In genomic region chr9:97889941-97890557, GRCh38 we compare ENCODE assay signal across 8 cellular contexts.
A peak's percentile ranks its signal among the peaks of the same experiment; 100 is the strongest.
DNase-seq lines count a peak whose midpoint lies in the region; ATAC-seq and TF ChIP-seq lines count a peak whose summit lies in the region.

No MANE protein-coding gene starts in this region.

- peak; percentile 67 for TF ChIP-seq CTCF in fibroblast of pulmonary artery (IDR thresholded peaks at IDR 0.05; ENCODE audit: low read length, missing control alignments)

- no peak overlapping the region for H3K4me3 ChIP-seq in fibroblast of pulmonary artery (replicated peaks; ENCODE audit: low read depth, low read length)

- ATAC-seq in HG03196 (IDR thresholded peaks at IDR 0.05; ENCODE audit: unreplicated experiment) (no peak), GM19035 (IDR thresholded peaks at IDR 0.05; ENCODE audit: unreplicated experiment) (no peak), GM21515 (IDR thresholded peaks at IDR 0.05; ENCODE audit: unreplicated experiment) (no peak)

- peak; percentile 43 for DNase-seq in DMS53 (lab: John Stamatoyannopoulos, UW)
- peak; percentile 24 to 70 for DNase-seq in Kasumi-1 (lab: John Stamatoyannopoulos, UW)
- DNase-seq in activated CD8-positive, alpha-beta memory T cell treated with anti-CD3 and anti-CD28 coated beads, Interleukin-2, amount 50 U/mL, for 48 hours, result peak; percentile 89
- no peak for DNase-seq in fibroblast of pulmonary artery (ENCODE audit: low read depth)
- peak; percentile 36 to 47 for DNase-seq in stimulated activated CD4-positive, alpha-beta T cell treated with anti-CD3 and anti-CD28 coated beads, Interleukin-1b, Interleukin-23, amount 100 ng/mL, for 1 hour (ENCODE audit: low read depth in 2 of 2)
